ENCODE assay signal across 15 cellular contexts in the genomic region with DNA sequence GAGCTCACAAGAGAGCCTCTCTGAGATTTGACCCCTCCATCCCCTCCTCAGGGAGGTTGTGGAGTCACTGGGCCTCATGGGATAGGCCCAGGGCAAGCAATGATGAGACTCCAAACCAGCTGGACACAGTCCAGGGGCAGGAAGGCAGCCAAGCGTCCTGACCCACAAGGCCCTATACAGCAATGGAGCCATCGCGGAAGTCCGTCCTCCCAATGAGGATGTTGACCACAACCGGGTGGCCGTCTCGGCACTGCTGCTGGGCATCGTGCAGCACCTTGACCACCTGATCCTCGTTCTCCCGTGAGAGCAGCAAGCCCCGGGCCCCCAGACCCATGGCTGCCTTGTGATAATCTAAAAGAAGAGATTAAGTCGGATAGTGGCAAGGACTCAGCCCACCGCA. TPM values are rescaled to one million over a fixed set of nuclear protein-coding genes. Genes with fewer than 3 reads are reported as not detected.
DNase-seq lines count a peak whose midpoint lies in the region; ATAC-seq and TF ChIP-seq lines count a peak whose summit lies in the region.
"Had no signal": no experiment of that assay in that cellular context is flagged by ENCODE, and none has a peak within 500 bp of the region (broad histone marks: within the 10 kb centered on the region; RNA-seq: fewer than 3 reads in every experiment).

No MANE protein-coding gene starts in this region.

- H3K4me3 ChIP-seq in GM23248 (no peak overlapping the region), dorsolateral prefrontal cortex (no peak overlapping the region), sigmoid colon (no peak overlapping the region)
- H3K4me3 ChIP-seq: hepatocyte had no signal

- 84 to 90% methylated on average over 13 of the region's 13 CpGs for WGBS in GM23248 (ENCODE audit: low coverage in 1 of 2, low lambda C conversion rate in 2 of 2, missing lambda C conversion rate in 2 of 2), 2 experiments
- WGBS in sigmoid colon, 2 donors: 79 to 87% methylated on average over 13 of the region's 13 CpGs

- H3K36me3 ChIP-seq in GM23248 (ENCODE audit: low read depth) (peaks cover 29% of the 10 kb centered on the region), sigmoid colon (peaks cover 61 to 95% (median 72%) of the 10 kb centered on the region in 4 donors)

- no peaks in the 10 kb centered on the region for H3K27me3 ChIP-seq in GM23248 (replicated peaks; ENCODE audit: insufficient read depth)
- H3K27me3 ChIP-seq in dorsolateral prefrontal cortex: no peaks in the 10 kb centered on the region
- no peaks in the 10 kb centered on the region for H3K27me3 ChIP-seq in sigmoid colon
- H3K27me3 ChIP-seq: hepatocyte had no signal

- in situ Hi-C loops in GM23248 (cut with MboI): no loop called here

- peaks cover 12% of the 10 kb centered on the region; the same call in 1 of the 2 replicates for H3K79me2 ChIP-seq in GM23248 (ENCODE audit: insufficient read depth)
- H3K79me2 ChIP-seq: hepatocyte had no signal

- H3K9me2 ChIP-seq in GM23248 (ENCODE audit: insufficient read depth): no peaks in the 10 kb centered on the region

- H3K4me1 ChIP-seq in GM23248 (ENCODE audit: insufficient read depth): no peaks in the 10 kb centered on the region
- H3K4me1 ChIP-seq in sigmoid colon: peaks cover 0 to 27% (median 13%) of the 10 kb centered on the region in 4 donors

- H4K20me1 ChIP-seq in GM23248 (ENCODE audit: insufficient read depth): no peaks in the 10 kb centered on the region

- peak overlapping the region; percentile 49 for H3K27ac ChIP-seq in GM23248
- peak overlapping the region in 46 of 59 donors; percentile 2 to 72 (median 52) for H3K27ac ChIP-seq in dorsolateral prefrontal cortex
- H3K27ac ChIP-seq in sigmoid colon: peak overlapping the region; percentile 62 to 76 (median 66)
- H3K27ac ChIP-seq: hepatocyte had no signal

- TF ChIP-seq CTCF in dorsolateral prefrontal cortex (IDR thresholded peaks at IDR 0.05 in 54 of 56, conservative IDR thresholded peaks at IDR 0.05 in 2 of 56; ENCODE audit: low read depth in 1 of 56, partially characterized antibody in 56 of 56) (no peak), sigmoid colon (IDR thresholded peaks at IDR 0.05) (no peak)

- DNase-seq in GM23248: no peak
- peak in 3 of 10 donors; percentile 17 to 65 (median 48) for DNase-seq in dorsolateral prefrontal cortex
- DNase-seq in iris pigment epithelial cell (ENCODE audit: low read depth): peak; percentile 76
- peak; percentile 90 for DNase-seq in sigmoid colon
- no peak for DNase-seq in NCI-H1417 (lab: John Stamatoyannopoulos, UW)
- DNase-seq in SHP77 treated with DMSO at 0.1 percent for 48 hours (lab: John Stamatoyannopoulos, UW): no peak
- DNase-seq: GDM1; natural killer cell; stimulated activated CD4-positive, alpha-beta T cell treated with anti-CD3 and anti-CD28 coated beads, Interleukin-4, amount 100 ng/mL, for 1 hour had no signal

- ATAC-seq in activated CD4-positive, CD25-positive, alpha-beta regulatory T cell treated with anti-CD3 and anti-CD28 coated beads, Interleukin-2, amount 50 U/mL, for 24 hours: no peak
- no peak for ATAC-seq in HG03520 (IDR thresholded peaks at IDR 0.05; ENCODE audit: unreplicated experiment)
- ATAC-seq: HCT116, natural killer cell had no signal

- H2AFZ ChIP-seq in GM23248: no peak overlapping the region
- H2AFZ ChIP-seq: hepatocyte had no signal

- H3F3A ChIP-seq in GM23248 (ENCODE audit: insufficient read depth): peaks cover 33% of the 10 kb centered on the region

- H3K9me3 ChIP-seq in GM23248 (ENCODE audit: low read depth): no peaks in the 10 kb centered on the region
- no peaks in the 10 kb centered on the region for H3K9me3 ChIP-seq in sigmoid colon

- TF ChIP-seq POLR2A in sigmoid colon (IDR thresholded peaks at IDR 0.05): no peak

- intact Hi-C loops in dorsolateral prefrontal cortex (cut with DNase I) (no loop called here), sigmoid colon (cut with DNase I) (no loop called here)

- H3K9ac ChIP-seq in GM23248: no peak overlapping the region

- no peak for TF ChIP-seq EP300 in sigmoid colon (IDR thresholded peaks at IDR 0.05)

- no peak overlapping the region for H3K4me2 ChIP-seq in GM23248 (ENCODE audit: unreplicated experiment)
- H3K4me2 ChIP-seq: hepatocyte had no signal

RNA-seq across cellular contexts. Expression of a gene that starts 7.9 kb away (rescaled TPM):
- total RNA-seq in GM23248 (2014; rRNA removed; shearing (Covaris generic)): 104 and 113 TPM in 2 replicates
- 15.6 and 16.2 TPM in 2 replicates for polyA plus RNA-seq in GM23248 (2016; fragmentation: Nextera tagmentation; extraction: Ambion mirVana)
- 10 to 100 TPM in 20 of 120 experiments, 1 to 10 TPM in 100; 3.5 to 31.7 (median 6.9) TPM for total RNA-seq in dorsolateral prefrontal cortex
- 10 to 100 TPM; 29.6 to 39.9 (median 35.8) TPM for total RNA-seq in sigmoid colon
- 1 to 10 TPM; 1.2 to 5.6 (median 4.8) TPM for polyA plus RNA-seq in sigmoid colon
- total RNA-seq: natural killer cell had no signal

RNA-seq across cellular contexts. Expression of a gene that starts 33.1 kb away (rescaled TPM):
- not detected in 2 replicates for total RNA-seq in GM23248 (2014; rRNA removed; shearing (Covaris generic))
- polyA plus RNA-seq in GM23248 (2016; fragmentation: Nextera tagmentation; extraction: Ambion mirVana) (not detected in 2 replicates), sigmoid colon (not detected)
- total RNA-seq in dorsolateral prefrontal cortex (not detected), sigmoid colon (not detected)
- total RNA-seq: astrocyte, hepatocyte, natural killer cell had no signal
- polyA plus RNA-seq: BJ, hepatocyte had no signal

Comparison
In these comparisons a context has a peak if more than half of its experiments do, and no peak if none do; other contexts are left out.
1. DNase-seq: peak in iris pigment epithelial cell (single experiment) and sigmoid colon (single experiment); none in GM23248 (single experiment), NCI-H1417 (0 of 3) and SHP77 treated with DMSO at 0.1 percent for 48 hours (single experiment).
2. Peak in every context shown above with its lines, with median percentiles within 50 percentile points of each other: H3K27ac ChIP-seq.